In the genomic region with DNA sequence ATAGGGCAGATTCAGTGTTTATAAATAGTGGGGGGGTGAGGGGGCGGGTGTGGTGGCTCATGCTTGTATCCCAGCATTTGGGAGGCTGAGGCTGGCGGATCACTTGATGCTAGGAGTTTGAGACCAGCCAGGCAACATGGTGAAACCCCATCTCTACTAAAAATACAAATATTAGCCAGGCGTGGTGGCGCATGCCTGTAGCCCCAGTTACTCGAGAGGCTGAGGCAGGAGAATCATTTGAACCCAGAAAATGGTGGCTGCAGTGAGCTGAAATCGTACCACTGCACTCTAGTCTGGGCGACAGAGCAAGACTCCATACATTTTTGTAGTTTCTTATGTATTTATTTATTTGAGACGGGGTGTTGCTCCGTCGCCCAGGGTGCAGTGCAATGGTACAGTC, we compare ENCODE assay signal across 25 cellular contexts.
DNase-seq lines count a peak whose midpoint lies in the region; ATAC-seq, FAIRE-seq and TF ChIP-seq lines count a peak whose summit lies in the region.
"Had no signal": no experiment of that assay in that cellular context is flagged by ENCODE, and none has a peak within 500 bp of the region (broad histone marks: within the 10 kb centered on the region; RNA-seq: fewer than 3 reads in every experiment).

No MANE protein-coding gene starts in this region.

- TF ChIP-seq CTCF in GM12878 (IDR thresholded peaks at IDR 0.05 in 2 of 3, conservative IDR thresholded peaks at IDR 0.05 in 1 of 3; ENCODE audit: control insufficient read depth in 2 of 3, extremely low read depth in 1 of 3, insufficient read depth in 1 of 3, low read depth in 3 of 3, low read length in 3 of 3) (no peak), spleen (IDR thresholded peaks at IDR 0.05 in 8 of 11, conservative IDR thresholded peaks at IDR 0.05 in 3 of 11) (no peak)

- no peak overlapping the region for H3K9ac ChIP-seq in GM12878 (ENCODE audit: control insufficient read depth, insufficient read depth, low read length)
- H3K9ac ChIP-seq: BLaER1 had no signal

- H2AFZ ChIP-seq in GM12878 (ENCODE audit: control insufficient read depth, low read depth, low read length), result no peak overlapping the region

- H3K27me3 ChIP-seq in GM12878 (replicated peaks in 1 of 2; ENCODE audit: control insufficient read depth in 2 of 2, insufficient read depth in 2 of 2, low read length in 1 of 2) (no peaks in the 10 kb centered on the region), spleen (replicated peaks in 1 of 7) (no peaks in the 10 kb centered on the region)
- H3K27me3 ChIP-seq: BE2C, BLaER1 had no signal

- POLR2A ChIA-PET in GM12878 (lab: Charles Lee), result no interaction called here
- POLR2A ChIA-PET in activated CD8-positive, alpha-beta T cell treated with anti-CD3 and anti-CD28 coated beads, Interleukin-2, amount 10 ng/mL, durations not matched to agents 7 days and 5 days (lab: Charles Lee), result no interaction called here

- 91% methylated on average over 10 of the region's 10 CpGs for WGBS in GM12878 (ENCODE audit: insufficient coverage, insufficient replicate concordance, low lambda C conversion rate, missing lambda C conversion rate)
- 93 to 97% (median 96%) methylated on average over 10 of the region's 10 CpGs for WGBS in spleen, 5 donors

- H3K9me3 ChIP-seq in GM12878 (replicated peaks; ENCODE audit: control insufficient read depth, insufficient read depth, low read length) (no peaks in the 10 kb centered on the region), spleen (no peaks in the 10 kb centered on the region)
- H3K9me3 ChIP-seq: BE2C, BLaER1 had no signal

- no peaks in the 10 kb centered on the region for H4K20me1 ChIP-seq in GM12878 (ENCODE audit: control insufficient read depth, insufficient read depth)
- H4K20me1 ChIP-seq: BLaER1 had no signal

- H3K27ac Mint-ChIP-seq in activated CD8-positive, alpha-beta T cell treated with anti-CD3 and anti-CD28 coated beads, Interleukin-2, amount 10 ng/mL, durations not matched to agents 7 days and 5 days, result no peak overlapping the region
- H3K27ac Mint-ChIP-seq: CD14-positive monocyte; CD4-positive, alpha-beta memory T cell; CD4-positive, CD25-positive, alpha-beta regulatory T cell; CD8-positive, alpha-beta memory T cell had no signal

- no peak overlapping the region for H3K27ac ChIP-seq in GM12878 (ENCODE audit: control insufficient read depth, insufficient read depth)
- no peak overlapping the region for H3K27ac ChIP-seq in spleen
- H3K27ac ChIP-seq: BLaER1 had no signal

- TF ChIP-seq RAD21 in GM12878 (IDR thresholded peaks at IDR 0.05; ENCODE audit: insufficient read depth, low read depth, low read length), result no peak

- H3K4me1 Mint-ChIP-seq in activated CD8-positive, alpha-beta T cell treated with anti-CD3 and anti-CD28 coated beads, Interleukin-2, amount 10 ng/mL, durations not matched to agents 7 days and 5 days (ENCODE audit: low read depth), result peaks cover 59% of the 10 kb centered on the region

- FAIRE-seq in GM12878 (lab: Jason Lieb, UNC), result no peak
- FAIRE-seq: A204.1, GM12891, GM19239 had no signal

- no peak overlapping the region for H3K4me3 Mint-ChIP-seq in activated CD8-positive, alpha-beta T cell treated with anti-CD3 and anti-CD28 coated beads, Interleukin-2, amount 10 ng/mL, durations not matched to agents 7 days and 5 days
- H3K4me3 Mint-ChIP-seq: CD14-positive monocyte; CD4-positive, alpha-beta memory T cell; CD4-positive, CD25-positive, alpha-beta regulatory T cell; CD8-positive, alpha-beta memory T cell had no signal

- no peaks in the 10 kb centered on the region for H3K79me2 ChIP-seq in GM12878 (ENCODE audit: control insufficient read depth, insufficient read depth, low read length)

- H3K36me3 ChIP-seq in GM12878 (ENCODE audit: control insufficient read depth in 2 of 2, insufficient read depth in 2 of 2, low read length in 1 of 2) (no peaks in the 10 kb centered on the region), spleen (no peaks in the 10 kb centered on the region)
- H3K36me3 ChIP-seq: BE2C, BLaER1 had no signal

- H3K4me2 ChIP-seq in GM12878 (ENCODE audit: control insufficient read depth, insufficient read depth), result no peak overlapping the region
- H3K4me2 ChIP-seq: BLaER1 had no signal

- DNase-seq in GM12878 (ENCODE audit: low read depth, low spot score), result no peak
- peak; percentile 23 for DNase-seq in spleen
- DNase-seq in NCI-H82 treated with DMSO at 0.1 percent for 48 hours (lab: John Stamatoyannopoulos, UW; ENCODE audit: unreplicated experiment), result no peak
- no peak for DNase-seq in NCI-H2081 (lab: John Stamatoyannopoulos, UW)
- no peak for DNase-seq in activated CD8-positive, alpha-beta T cell treated with anti-CD3 and anti-CD28 coated beads, Interleukin-2, amount 10 ng/mL, durations not matched to agents 7 days and 5 days
- DNase-seq: 8988T; ACHN; BE2C; C1 segment of cervical spinal cord; CD4-positive, alpha-beta memory T cell; CD4-positive, CD25-positive, alpha-beta regulatory T cell; CD8-positive, alpha-beta memory T cell; COR-L47; DMS 273 treated with DMSO at 0.1 percent for 48 hours; DMS153; DMS53; DMS79; DND-41; EL; GDM1 had no signal

- intact Hi-C loops in GM12878 (cut with micrococcal nuclease; ENCODE audit: unreplicated experiment) (no loop called here), spleen (cut with DNase I; ENCODE audit: low total_unique reads) (no loop called here)

- no TSS peak for BruUV-seq in GM12878 (replicated peaks; lab: Mats Ljungman, UMichigan)

- CTCF ChIA-PET in GM12878 (lab: Yijun Ruan, JAX), result no interaction called here
- CTCF ChIA-PET in activated CD8-positive, alpha-beta T cell treated with anti-CD3 and anti-CD28 coated beads, Interleukin-2, amount 10 ng/mL, durations not matched to agents 7 days and 5 days (lab: Charles Lee), result interaction anchor here (1.9 kb wide), 1 partner anchor 17 kb away, joined by 7 read pairs; no protein-coding TSS in a partner anchor

- H3K4me3 ChIP-seq in GM12878 (no peak overlapping the region), spleen (no peak overlapping the region)
- H3K4me3 ChIP-seq: BLaER1 had no signal

- H3K9me3 Mint-ChIP-seq in activated CD8-positive, alpha-beta T cell treated with anti-CD3 and anti-CD28 coated beads, Interleukin-2, amount 10 ng/mL, durations not matched to agents 7 days and 5 days (ENCODE audit: insufficient read depth), result no peaks in the 10 kb centered on the region
- H3K9me3 Mint-ChIP-seq: CD14-positive monocyte; CD4-positive, alpha-beta memory T cell; CD4-positive, CD25-positive, alpha-beta regulatory T cell; CD8-positive, alpha-beta memory T cell had no signal

- TF ChIP-seq POLR2A in GM12878 (IDR thresholded peaks at IDR 0.05; ENCODE audit: low read depth, low read length) (no peak), spleen (IDR thresholded peaks at IDR 0.05) (no peak)

- SMC1A ChIA-PET in GM12878 (lab: Charles Lee; ENCODE audit: uncharacterized antibody, unreplicated experiment), result no interaction called here

- in situ Hi-C loops in GM12878 (cut with MboI), result no loop called here

- no peak for ATAC-seq in GM12878
- ATAC-seq in activated CD8-positive, alpha-beta T cell treated with anti-CD3 and anti-CD28 coated beads, Interleukin-2, amount 10 ng/mL, durations not matched to agents 7 days and 5 days, result no peak

- H3K27me3 Mint-ChIP-seq in activated CD8-positive, alpha-beta T cell treated with anti-CD3 and anti-CD28 coated beads, Interleukin-2, amount 10 ng/mL, durations not matched to agents 7 days and 5 days (ENCODE audit: low read depth), result no peaks in the 10 kb centered on the region
- H3K27me3 Mint-ChIP-seq: CD4-positive, alpha-beta memory T cell; CD4-positive, CD25-positive, alpha-beta regulatory T cell; CD8-positive, alpha-beta memory T cell had no signal

- H3K36me3 Mint-ChIP-seq in activated CD8-positive, alpha-beta T cell treated with anti-CD3 and anti-CD28 coated beads, Interleukin-2, amount 10 ng/mL, durations not matched to agents 7 days and 5 days (ENCODE audit: low read depth), result peaks cover 6% of the 10 kb centered on the region
- H3K36me3 Mint-ChIP-seq: CD14-positive monocyte; CD4-positive, alpha-beta memory T cell; CD8-positive, alpha-beta memory T cell had no signal

- H3K4me1 ChIP-seq in GM12878 (ENCODE audit: control insufficient read depth, insufficient read depth, low read length) (peaks cover 39% of the 10 kb centered on the region), spleen (peaks cover 15 to 59% (median 38%) of the 10 kb centered on the region in 6 donors)
- H3K4me1 ChIP-seq: BE2C had no signal

- RAD21 ChIA-PET in GM12878 (lab: Charles Lee; ENCODE audit: unreplicated experiment), result no interaction called here

- TF ChIP-seq EP300 in GM12878 (IDR thresholded peaks at IDR 0.05; ENCODE audit: borderline replicate concordance in 1 of 2, control insufficient read depth in 1 of 2, low read depth in 2 of 2, low read length in 2 of 2), result no peak

TF ChIP-seq in GM12878, 131 proteins besides CTCF, POLR2A, EP300 and RAD21:
- TF ChIP-seq ETV6 (conservative IDR thresholded peaks at IDR 0.05 in 1 of 2, IDR thresholded peaks at IDR 0.05 in 1 of 2; ENCODE audit: borderline replicate concordance in 1 of 2, low read depth in 1 of 2) (peak in 1 of 2 experiments; percentile 15; a peak in 1 of 4 replicates), FOS (IDR thresholded peaks at IDR 0.05; ENCODE audit: borderline replicate concordance, extremely low read depth, insufficient read length) (no peak), ESRRA (IDR thresholded peaks at IDR 0.05; ENCODE audit: low read length) (no peak), LARP7 (IDR thresholded peaks at IDR 0.05) (no peak), MYB (IDR thresholded peaks at IDR 0.05; ENCODE audit: borderline replicate concordance, low read depth, low read length) (no peak), NFXL1 (IDR thresholded peaks at IDR 0.05; ENCODE audit: borderline replicate concordance) (peak; percentile 91; the same call in 1 of the 2 replicates), PML (IDR thresholded peaks at IDR 0.05; ENCODE audit: low read length) (no peak), MEF2A (IDR thresholded peaks at IDR 0.05; ENCODE audit: insufficient read depth, low read depth, low read length) (no peak), CEBPB (IDR thresholded peaks at IDR 0.05; ENCODE audit: borderline replicate concordance in 1 of 2, low read depth in 2 of 2, low read length in 2 of 2) (no peak)
TF ChIP-seq in GM12878: peak in this region for 2.
